In the genomic region with DNA sequence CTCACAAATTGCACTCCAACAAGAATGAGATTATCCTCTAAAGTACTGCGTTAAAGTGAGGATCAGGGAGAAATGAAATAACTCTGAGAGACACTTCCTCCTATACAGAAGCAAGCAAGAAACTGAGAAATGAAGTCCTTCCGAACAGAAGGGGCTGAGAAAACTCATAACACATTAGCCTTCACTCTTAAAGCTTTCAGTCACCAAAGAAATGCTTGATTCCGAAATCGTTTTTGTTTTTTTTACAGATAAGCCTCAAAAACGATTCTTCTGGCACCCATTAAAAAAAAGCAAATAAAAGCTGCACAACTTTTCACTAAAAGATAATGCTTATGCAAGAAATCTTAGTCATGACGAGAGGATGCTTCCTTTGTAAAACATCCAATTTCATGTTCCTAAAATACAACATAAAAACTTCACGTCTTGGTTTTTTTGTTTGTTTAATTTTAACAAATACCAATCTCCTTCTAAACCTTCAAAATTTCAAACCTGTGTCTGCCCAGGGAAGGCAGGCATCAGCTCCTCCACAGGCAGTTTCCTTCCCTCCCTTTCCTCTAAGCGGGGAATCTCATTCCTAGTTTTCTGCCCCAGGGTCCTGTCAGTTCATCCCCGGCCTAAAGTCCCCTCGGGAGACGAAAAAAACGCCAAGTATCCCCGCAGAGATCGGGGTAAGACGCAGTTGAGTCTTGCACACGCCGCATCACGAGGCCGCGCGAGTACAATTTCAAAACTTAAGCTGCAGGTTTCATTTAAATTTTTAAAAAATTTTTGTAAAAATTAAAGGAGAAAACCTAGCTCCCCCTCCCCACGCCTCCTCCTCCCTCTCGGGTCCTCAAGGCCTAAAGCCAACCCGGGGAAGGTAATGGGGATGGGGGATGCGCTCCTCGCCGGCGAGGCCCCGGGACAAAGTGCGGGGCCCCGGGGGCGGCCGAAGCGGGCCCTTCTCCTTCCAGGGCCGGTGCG, we compare ENCODE assay signal across 8 cellular contexts. TPM values are rescaled to one million over a fixed set of nuclear protein-coding genes. Genes with fewer than 3 reads are reported as not detected.
DNase-seq lines count a peak whose midpoint lies in the region; ATAC-seq and TF ChIP-seq lines count a peak whose summit lies in the region.

No MANE protein-coding gene starts in this region.

- CTCF ChIA-PET in CD8-positive, alpha-beta memory T cell (lab: Charles Lee): interaction anchor here (1.1 to 4.2 kb wide), 4 partner anchors 9 to 214 kb away, joined by 3 to 29 read pairs (median 5); a partner anchor contains a TSS
- CTCF ChIA-PET in T-cell (lab: Charles Lee): interaction anchor here in 1 of 2 donors (0.6 to 1.0 kb wide), 6 partner anchors 9 to 620 kb away, joined by 3 to 7 read pairs (median 4); a partner anchor contains a TSS

- H3K36me3 ChIP-seq in CD8-positive, alpha-beta memory T cell (ENCODE audit: insufficient read depth, low read length): peaks cover 3% of the 10 kb centered on the region
- peaks cover 11% of the 10 kb centered on the region for H3K36me3 ChIP-seq in neural progenitor cell

- no peaks in the 10 kb centered on the region for H3K27me3 ChIP-seq in CD8-positive, alpha-beta memory T cell (ENCODE audit: insufficient read depth, low read length, poor library complexity, severe bottlenecking)
- H3K27me3 ChIP-seq in neural progenitor cell: no peaks in the 10 kb centered on the region

- peaks cover 0 to 44% (median 4%) of the 10 kb centered on the region in 3 donors for H3K36me3 Mint-ChIP-seq in CD8-positive, alpha-beta memory T cell
- H3K36me3 Mint-ChIP-seq in T-cell (peaks cover 15% of the 10 kb centered on the region), neural progenitor cell (peaks cover 30% of the 10 kb centered on the region)

- H3K4me1 ChIP-seq in CD8-positive, alpha-beta memory T cell (ENCODE audit: insufficient read depth, low read length): peaks cover 47% of the 10 kb centered on the region
- H3K4me1 ChIP-seq in neural progenitor cell: peaks cover 16% of the 10 kb centered on the region

- peaks cover 51% of the 10 kb centered on the region for H4K20me1 ChIP-seq in neural progenitor cell (ENCODE audit: low read depth)

- H3K9me3 Mint-ChIP-seq in CD8-positive, alpha-beta memory T cell: no peaks in the 10 kb centered on the region
- H3K9me3 Mint-ChIP-seq in T-cell (no peaks in the 10 kb centered on the region), neural progenitor cell (no peaks in the 10 kb centered on the region)

- ATAC-seq in HG02588 (IDR thresholded peaks at IDR 0.05; ENCODE audit: unreplicated experiment) (peak; percentile 3), T-cell (replicated peaks in 1 of 4) (no peak), left lobe of liver (no peak), GM21526 (IDR thresholded peaks at IDR 0.05; ENCODE audit: low FRiP score, unreplicated experiment) (no peak)
- ATAC-seq in activated CD4-positive, CD25-positive, alpha-beta regulatory T cell treated with anti-CD3 and anti-CD28 coated beads, Interleukin-2, amount 50 U/mL, for 24 hours: no peak

- no peak overlapping the region for H2AFZ ChIP-seq in neural progenitor cell (replicated peaks)

- no peak for TF ChIP-seq CTCF in neural progenitor cell (IDR thresholded peaks at IDR 0.05)

- peak overlapping the region; percentile 42 for H3K4me3 ChIP-seq in CD8-positive, alpha-beta memory T cell (ENCODE audit: low read length)
- peak overlapping the region; percentile 99 for H3K4me3 ChIP-seq in neural progenitor cell

- H3K9ac ChIP-seq in neural progenitor cell: peak overlapping the region; percentile 95

- H3K9me3 ChIP-seq in CD8-positive, alpha-beta memory T cell (ENCODE audit: low read length): no peaks in the 10 kb centered on the region
- H3K9me3 ChIP-seq in neural progenitor cell (ENCODE audit: low read depth): no peaks in the 10 kb centered on the region

- H3K4me2 ChIP-seq in neural progenitor cell: peak overlapping the region; percentile 91

- H3K27ac Mint-ChIP-seq in CD8-positive, alpha-beta memory T cell: peak overlapping the region; percentile 92 to 98 (median 95)
- H3K27ac Mint-ChIP-seq in T-cell (peak overlapping the region; percentile 93 to 94), neural progenitor cell (peak overlapping the region; percentile 66)

- peaks cover 62 to 69% (median 66%) of the 10 kb centered on the region in 3 donors for H3K4me1 Mint-ChIP-seq in CD8-positive, alpha-beta memory T cell
- H3K4me1 Mint-ChIP-seq in T-cell: peaks cover 65 to 70% (median 67%) of the 10 kb centered on the region in 3 donors
- peaks cover 29% of the 10 kb centered on the region for H3K4me1 Mint-ChIP-seq in neural progenitor cell

- no peak for TF ChIP-seq POLR2A in erythroblast (IDR thresholded peaks at IDR 0.05; ENCODE audit: low read length)

- no peak for DNase-seq in CD8-positive, alpha-beta memory T cell
- DNase-seq in T-cell (peak in 1 of 34 experiments; percentile 4), erythroblast (lab: John Stamatoyannopoulos, UW) (peak; percentile 57 to 67), neural progenitor cell (ENCODE audit: low spot score) (peak; percentile 49), left lobe of liver (ENCODE audit: low spot score) (no peak)

- H3F3A ChIP-seq in neural progenitor cell (ENCODE audit: low read depth): peaks cover 31% of the 10 kb centered on the region

- peaks cover 68% of the 10 kb centered on the region for H3K79me2 ChIP-seq in neural progenitor cell (ENCODE audit: low read depth)

- peaks cover 0 to 2% of the 10 kb centered on the region in 2 donors for H3K27me3 Mint-ChIP-seq in CD8-positive, alpha-beta memory T cell
- H3K27me3 Mint-ChIP-seq in T-cell (no peaks in the 10 kb centered on the region), neural progenitor cell (ENCODE audit: insufficient read depth, low read depth) (peaks cover 4% of the 10 kb centered on the region)

- peak overlapping the region; percentile 87 for H3K27ac ChIP-seq in CD8-positive, alpha-beta memory T cell (ENCODE audit: low read depth, low read length)
- H3K27ac ChIP-seq in neural progenitor cell: peak overlapping the region; percentile 96

- POLR2A ChIA-PET in CD8-positive, alpha-beta memory T cell (lab: Charles Lee): interaction anchor here (1.7 to 4.0 kb wide), 4 partner anchors 35 to 58 kb away, joined by 4 to 62 read pairs (median 22); a partner anchor contains a TSS
- POLR2A ChIA-PET in T-cell (lab: Charles Lee): interaction anchor here (0.5 to 1.6 kb wide), 6 partner anchors 34 to 147 kb away, joined by 3 to 10 read pairs (median 4); a partner anchor contains a TSS

- peak overlapping the region; percentile 86 to 99 (median 93) for H3K4me3 Mint-ChIP-seq in CD8-positive, alpha-beta memory T cell
- H3K4me3 Mint-ChIP-seq in T-cell (peak overlapping the region; percentile 89 to 94 (median 92)), neural progenitor cell (peak overlapping the region; percentile 92)

RNA-seq across cellular contexts. Expression of a gene that starts 1.1 kb away (rescaled TPM):
- total RNA-seq in CD8-positive, alpha-beta memory T cell: 100 to 1,000 TPM; 112 to 118 TPM
- 31.1 TPM for polyA plus RNA-seq in CD8-positive, alpha-beta memory T cell
- total RNA-seq in T-cell (10 to 100 TPM; 57.1 to 64.5 (median 63.0) TPM), neural progenitor cell (ENCODE audit: low replicate concordance) (69.3 and 85.8 TPM in 2 replicates), left lobe of liver (21.5 TPM)

RNA-seq across cellular contexts. Expression of a gene that starts 36.5 kb away (rescaled TPM):
- total RNA-seq in CD8-positive, alpha-beta memory T cell: 10 to 100 TPM; 68.9 to 72.6 TPM
- polyA plus RNA-seq in CD8-positive, alpha-beta memory T cell: 101 TPM
- total RNA-seq in T-cell (100 to 1,000 TPM in 2 of 5 donors, 10 to 100 TPM in 3; 56.3 to 106 (median 63.8) TPM), neural progenitor cell (ENCODE audit: low replicate concordance) (10.4 and 29.9 TPM in 2 replicates), left lobe of liver (21.9 TPM)

RNA-seq across cellular contexts. Expression of a gene that starts 57.4 kb away (rescaled TPM):
- total RNA-seq in CD8-positive, alpha-beta memory T cell: 10 to 100 TPM; 29.1 to 31.3 TPM
- polyA plus RNA-seq in CD8-positive, alpha-beta memory T cell: 17.0 TPM
- total RNA-seq in T-cell: 10 to 100 TPM; 14.8 to 38.5 (median 31.6) TPM
- total RNA-seq in neural progenitor cell (ENCODE audit: low replicate concordance): 29.0 and 50.4 TPM in 2 replicates
- total RNA-seq in left lobe of liver: 16.1 TPM

Comparison
In these comparisons a context has a peak if more than half of its experiments do, and no peak if none do; other contexts are left out.
1. DNase-seq: peak in erythroblast (2 of 2) and neural progenitor cell (single experiment); none in CD8-positive, alpha-beta memory T cell (0 of 5) and left lobe of liver (single experiment).
2. Peak in every context shown above with its lines, with median percentiles within 50 percentile points of each other: H3K27ac Mint-ChIP-seq and H3K4me3 Mint-ChIP-seq.